Comparison of ENCODE assay signal across 1 cellular context in the genomic region with DNA sequence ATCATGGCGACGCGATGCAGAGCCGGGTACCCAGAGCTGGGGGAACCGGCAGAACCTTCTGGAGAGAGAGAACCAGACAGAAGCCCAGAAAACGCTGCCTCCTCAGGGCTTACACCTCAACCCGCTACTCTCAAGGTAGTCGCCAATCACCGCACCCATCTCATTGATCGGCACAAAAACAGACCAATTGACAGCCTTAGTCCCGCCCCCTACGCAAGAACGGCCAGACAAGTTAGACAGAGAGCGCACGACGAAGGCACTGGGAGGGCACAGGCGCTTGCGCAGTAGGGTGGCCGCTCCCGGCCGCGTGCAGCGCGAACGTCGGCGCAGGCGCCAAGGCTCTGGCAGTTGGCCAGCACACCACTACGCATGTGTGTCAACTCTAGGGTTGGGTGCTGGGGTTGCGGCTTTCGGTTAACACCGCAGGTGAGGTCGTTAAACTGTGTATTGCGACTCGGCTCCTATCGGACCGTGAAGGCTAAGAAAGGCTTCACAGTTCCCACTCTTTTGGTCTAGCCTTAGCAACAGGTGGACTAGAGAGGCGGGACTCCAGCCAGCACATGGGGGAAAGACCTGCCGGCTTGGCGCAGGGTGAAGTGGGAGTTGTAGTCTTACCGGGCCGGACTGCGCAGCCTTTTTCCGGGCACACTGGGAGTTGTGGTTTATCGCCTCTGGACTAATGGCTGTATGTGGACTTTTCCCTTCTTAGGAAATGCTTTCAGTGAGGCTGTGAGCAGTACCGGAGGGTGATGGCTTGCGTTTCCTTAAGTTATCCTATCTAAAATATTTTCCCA.
TF ChIP-seq lines count a peak whose summit lies in the region.

A gene (minus strand): TSS at position 113 of the 794 bp plus-strand sequence. CDS start 108 bp downstream, at position 5.
A gene (plus strand): TSS at position 347 of the 794 bp plus-strand sequence. CDS start 1,232 bp downstream, outside the sequence.

TF ChIP-seq in HepG2, 621 proteins besides CTCF, POLR2A, EP300 and RAD21 (continued from another document and continues in another):
- TF ChIP-seq, protein P1, sequence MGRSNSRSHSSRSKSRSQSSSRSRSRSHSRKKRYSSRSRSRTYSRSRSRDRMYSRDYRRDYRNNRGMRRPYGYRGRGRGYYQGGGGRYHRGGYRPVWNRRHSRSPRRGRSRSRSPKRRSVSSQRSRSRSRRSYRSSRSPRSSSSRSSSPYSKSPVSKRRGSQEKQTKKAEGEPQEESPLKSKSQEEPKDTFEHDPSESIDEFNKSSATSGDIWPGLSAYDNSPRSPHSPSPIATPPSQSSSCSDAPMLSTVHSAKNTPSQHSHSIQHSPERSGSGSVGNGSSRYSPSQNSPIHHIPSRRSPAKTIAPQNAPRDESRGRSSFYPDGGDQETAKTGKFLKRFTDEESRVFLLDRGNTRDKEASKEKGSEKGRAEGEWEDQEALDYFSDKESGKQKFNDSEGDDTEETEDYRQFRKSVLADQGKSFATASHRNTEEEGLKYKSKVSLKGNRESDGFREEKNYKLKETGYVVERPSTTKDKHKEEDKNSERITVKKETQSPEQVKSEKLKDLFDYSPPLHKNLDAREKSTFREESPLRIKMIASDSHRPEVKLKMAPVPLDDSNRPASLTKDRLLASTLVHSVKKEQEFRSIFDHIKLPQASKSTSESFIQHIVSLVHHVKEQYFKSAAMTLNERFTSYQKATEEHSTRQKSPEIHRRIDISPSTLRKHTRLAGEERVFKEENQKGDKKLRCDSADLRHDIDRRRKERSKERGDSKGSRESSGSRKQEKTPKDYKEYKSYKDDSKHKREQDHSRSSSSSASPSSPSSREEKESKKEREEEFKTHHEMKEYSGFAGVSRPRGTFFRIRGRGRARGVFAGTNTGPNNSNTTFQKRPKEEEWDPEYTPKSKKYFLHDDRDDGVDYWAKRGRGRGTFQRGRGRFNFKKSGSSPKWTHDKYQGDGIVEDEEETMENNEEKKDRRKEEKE (IDR thresholded peaks at IDR 0.05): no peak
- no peak; the same call in 1 of the 2 replicates for TF ChIP-seq POGZ (CRISPR knock-in tag; IDR thresholded peaks at IDR 0.05)
- peak; percentile 53 for TF ChIP-seq GABPA (IDR thresholded peaks at IDR 0.05; ENCODE audit: low read depth, low read length)
- TF ChIP-seq GABPA (CRISPR knock-in tag; IDR thresholded peaks at IDR 0.05; ENCODE audit: low read depth): peak; percentile 85
- TF ChIP-seq TMF1 (CRISPR knock-in tag; IDR thresholded peaks at IDR 0.05; ENCODE audit: low read depth): no peak
- TF ChIP-seq, protein P2, sequence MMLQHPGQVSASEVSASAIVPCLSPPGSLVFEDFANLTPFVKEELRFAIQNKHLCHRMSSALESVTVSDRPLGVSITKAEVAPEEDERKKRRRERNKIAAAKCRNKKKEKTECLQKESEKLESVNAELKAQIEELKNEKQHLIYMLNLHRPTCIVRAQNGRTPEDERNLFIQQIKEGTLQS (CRISPR knock-in tag; IDR thresholded peaks at IDR 0.05): no peak; the same call in 1 of the 2 replicates
- no peak for TF ChIP-seq JUND (CRISPR knock-in tag; IDR thresholded peaks at IDR 0.05)
- no peak for TF ChIP-seq ZNF460 (CRISPR knock-in tag; IDR thresholded peaks at IDR 0.05; ENCODE audit: borderline replicate concordance)
- no peak for TF ChIP-seq HMG20B (CRISPR knock-in tag; conservative IDR thresholded peaks at IDR 0.05)
- TF ChIP-seq ZNF431 (CRISPR knock-in tag; IDR thresholded peaks at IDR 0.05; ENCODE audit: borderline replicate concordance, low read depth): no peak
- TF ChIP-seq, protein P3, sequence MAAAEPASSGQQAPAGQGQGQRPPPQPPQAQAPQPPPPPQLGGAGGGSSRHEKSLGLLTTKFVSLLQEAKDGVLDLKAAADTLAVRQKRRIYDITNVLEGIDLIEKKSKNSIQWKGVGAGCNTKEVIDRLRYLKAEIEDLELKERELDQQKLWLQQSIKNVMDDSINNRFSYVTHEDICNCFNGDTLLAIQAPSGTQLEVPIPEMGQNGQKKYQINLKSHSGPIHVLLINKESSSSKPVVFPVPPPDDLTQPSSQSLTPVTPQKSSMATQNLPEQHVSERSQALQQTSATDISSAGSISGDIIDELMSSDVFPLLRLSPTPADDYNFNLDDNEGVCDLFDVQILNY (CRISPR knock-in tag; conservative IDR thresholded peaks at IDR 0.05): no peak
- peak; percentile 20 for TF ChIP-seq CEBPG (CRISPR knock-in tag; IDR thresholded peaks at IDR 0.05)
- TF ChIP-seq CHD2 (IDR thresholded peaks at IDR 0.05; ENCODE audit: low read depth, low read length): no peak; the same call in 1 of the 2 replicates
- TF ChIP-seq ZNF883 (CRISPR knock-in tag; IDR thresholded peaks at IDR 0.05; ENCODE audit: not compliant biosample characterization): peak; percentile 50
- TF ChIP-seq ZNF207 (IDR thresholded peaks at IDR 0.05; ENCODE audit: borderline replicate concordance): no peak
- TF ChIP-seq, protein P4, sequence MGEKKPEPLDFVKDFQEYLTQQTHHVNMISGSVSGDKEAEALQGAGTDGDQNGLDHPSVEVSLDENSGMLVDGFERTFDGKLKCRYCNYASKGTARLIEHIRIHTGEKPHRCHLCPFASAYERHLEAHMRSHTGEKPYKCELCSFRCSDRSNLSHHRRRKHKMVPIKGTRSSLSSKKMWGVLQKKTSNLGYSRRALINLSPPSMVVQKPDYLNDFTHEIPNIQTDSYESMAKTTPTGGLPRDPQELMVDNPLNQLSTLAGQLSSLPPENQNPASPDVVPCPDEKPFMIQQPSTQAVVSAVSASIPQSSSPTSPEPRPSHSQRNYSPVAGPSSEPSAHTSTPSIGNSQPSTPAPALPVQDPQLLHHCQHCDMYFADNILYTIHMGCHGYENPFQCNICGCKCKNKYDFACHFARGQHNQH (CRISPR knock-in tag; IDR thresholded peaks at IDR 0.05): no peak
- no peak for TF ChIP-seq FOXP1 (IDR thresholded peaks at IDR 0.05)
- no peak for TF ChIP-seq FOXP1 (CRISPR knock-in tag; IDR thresholded peaks at IDR 0.05)
- TF ChIP-seq ZNF589 (CRISPR knock-in tag; conservative IDR thresholded peaks at IDR 0.05): no peak
- TF ChIP-seq HNRNPH1 (optimal IDR thresholded peaks at IDR 0.05; ENCODE audit: low read depth, low read length): no peak
- no peak for TF ChIP-seq AKAP8 (CRISPR knock-in tag; IDR thresholded peaks at IDR 0.05)
- no peak for TF ChIP-seq SIN3B (IDR thresholded peaks at IDR 0.05; ENCODE audit: low read length)
- TF ChIP-seq, protein P5, sequence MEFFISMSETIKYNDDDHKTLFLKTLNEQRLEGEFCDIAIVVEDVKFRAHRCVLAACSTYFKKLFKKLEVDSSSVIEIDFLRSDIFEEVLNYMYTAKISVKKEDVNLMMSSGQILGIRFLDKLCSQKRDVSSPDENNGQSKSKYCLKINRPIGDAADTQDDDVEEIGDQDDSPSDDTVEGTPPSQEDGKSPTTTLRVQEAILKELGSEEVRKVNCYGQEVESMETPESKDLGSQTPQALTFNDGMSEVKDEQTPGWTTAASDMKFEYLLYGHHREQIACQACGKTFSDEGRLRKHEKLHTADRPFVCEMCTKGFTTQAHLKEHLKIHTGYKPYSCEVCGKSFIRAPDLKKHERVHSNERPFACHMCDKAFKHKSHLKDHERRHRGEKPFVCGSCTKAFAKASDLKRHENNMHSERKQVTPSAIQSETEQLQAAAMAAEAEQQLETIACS (CRISPR knock-in tag; IDR thresholded peaks at IDR 0.05): no peak
- no peak; the same call in 1 of the 2 replicates for TF ChIP-seq MEF2D (CRISPR knock-in tag; IDR thresholded peaks at IDR 0.05)
- TF ChIP-seq SP5 (CRISPR knock-in tag; IDR thresholded peaks at IDR 0.05; ENCODE audit: borderline replicate concordance, low read depth): no peak
- TF ChIP-seq ZNF282 (IDR thresholded peaks at IDR 0.05; ENCODE audit: partially characterized antibody): no peak
- TF ChIP-seq, protein P6, sequence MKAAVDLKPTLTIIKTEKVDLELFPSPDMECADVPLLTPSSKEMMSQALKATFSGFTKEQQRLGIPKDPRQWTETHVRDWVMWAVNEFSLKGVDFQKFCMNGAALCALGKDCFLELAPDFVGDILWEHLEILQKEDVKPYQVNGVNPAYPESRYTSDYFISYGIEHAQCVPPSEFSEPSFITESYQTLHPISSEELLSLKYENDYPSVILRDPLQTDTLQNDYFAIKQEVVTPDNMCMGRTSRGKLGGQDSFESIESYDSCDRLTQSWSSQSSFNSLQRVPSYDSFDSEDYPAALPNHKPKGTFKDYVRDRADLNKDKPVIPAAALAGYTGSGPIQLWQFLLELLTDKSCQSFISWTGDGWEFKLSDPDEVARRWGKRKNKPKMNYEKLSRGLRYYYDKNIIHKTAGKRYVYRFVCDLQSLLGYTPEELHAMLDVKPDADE (CRISPR knock-in tag; IDR thresholded peaks at IDR 0.05): no peak
- TF ChIP-seq, protein P7, sequence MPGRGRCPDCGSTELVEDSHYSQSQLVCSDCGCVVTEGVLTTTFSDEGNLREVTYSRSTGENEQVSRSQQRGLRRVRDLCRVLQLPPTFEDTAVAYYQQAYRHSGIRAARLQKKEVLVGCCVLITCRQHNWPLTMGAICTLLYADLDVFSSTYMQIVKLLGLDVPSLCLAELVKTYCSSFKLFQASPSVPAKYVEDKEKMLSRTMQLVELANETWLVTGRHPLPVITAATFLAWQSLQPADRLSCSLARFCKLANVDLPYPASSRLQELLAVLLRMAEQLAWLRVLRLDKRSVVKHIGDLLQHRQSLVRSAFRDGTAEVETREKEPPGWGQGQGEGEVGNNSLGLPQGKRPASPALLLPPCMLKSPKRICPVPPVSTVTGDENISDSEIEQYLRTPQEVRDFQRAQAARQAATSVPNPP (CRISPR knock-in tag; IDR thresholded peaks at IDR 0.05): no peak
- TF ChIP-seq ZKSCAN8 (CRISPR knock-in tag; IDR thresholded peaks at IDR 0.05; ENCODE audit: borderline replicate concordance): no peak; the same call in 1 of the 2 replicates
- TF ChIP-seq, protein P8, sequence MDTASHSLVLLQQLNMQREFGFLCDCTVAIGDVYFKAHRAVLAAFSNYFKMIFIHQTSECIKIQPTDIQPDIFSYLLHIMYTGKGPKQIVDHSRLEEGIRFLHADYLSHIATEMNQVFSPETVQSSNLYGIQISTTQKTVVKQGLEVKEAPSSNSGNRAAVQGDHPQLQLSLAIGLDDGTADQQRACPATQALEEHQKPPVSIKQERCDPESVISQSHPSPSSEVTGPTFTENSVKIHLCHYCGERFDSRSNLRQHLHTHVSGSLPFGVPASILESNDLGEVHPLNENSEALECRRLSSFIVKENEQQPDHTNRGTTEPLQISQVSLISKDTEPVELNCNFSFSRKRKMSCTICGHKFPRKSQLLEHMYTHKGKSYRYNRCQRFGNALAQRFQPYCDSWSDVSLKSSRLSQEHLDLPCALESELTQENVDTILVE (CRISPR knock-in tag; IDR thresholded peaks at IDR 0.05): peak; percentile 27; the same call in 1 of the 2 replicates
- peak; percentile 81 for TF ChIP-seq IRF2 (CRISPR knock-in tag; IDR thresholded peaks at IDR 0.05)
- no peak for TF ChIP-seq CCAR2 (optimal IDR thresholded peaks at IDR 0.05; ENCODE audit: low read depth, low read length)
- TF ChIP-seq ZNF33A (CRISPR knock-in tag; IDR thresholded peaks at IDR 0.05; ENCODE audit: borderline replicate concordance): no peak
- TF ChIP-seq NCOR1 (IDR thresholded peaks at IDR 0.05; ENCODE audit: borderline replicate concordance, low read length): no peak
- TF ChIP-seq ONECUT2 (CRISPR knock-in tag; IDR thresholded peaks at IDR 0.05): no peak
- TF ChIP-seq KMT2B (CRISPR knock-in tag; IDR thresholded peaks at IDR 0.05): peak; percentile 81
- TF ChIP-seq TRIM24 (CRISPR knock-in tag; IDR thresholded peaks at IDR 0.05): no peak
- TF ChIP-seq BORCS8-MEF2B (CRISPR knock-in tag; IDR thresholded peaks at IDR 0.05): peak; percentile 70; the same call in 1 of the 2 replicates
- TF ChIP-seq, protein P9, sequence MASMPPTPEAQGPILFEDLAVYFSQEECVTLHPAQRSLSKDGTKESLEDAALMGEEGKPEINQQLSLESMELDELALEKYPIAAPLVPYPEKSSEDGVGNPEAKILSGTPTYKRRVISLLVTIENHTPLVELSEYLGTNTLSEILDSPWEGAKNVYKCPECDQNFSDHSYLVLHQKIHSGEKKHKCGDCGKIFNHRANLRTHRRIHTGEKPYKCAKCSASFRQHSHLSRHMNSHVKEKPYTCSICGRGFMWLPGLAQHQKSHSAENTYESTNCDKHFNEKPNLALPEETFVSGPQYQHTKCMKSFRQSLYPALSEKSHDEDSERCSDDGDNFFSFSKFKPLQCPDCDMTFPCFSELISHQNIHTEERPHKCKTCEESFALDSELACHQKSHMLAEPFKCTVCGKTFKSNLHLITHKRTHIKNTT (CRISPR knock-in tag; IDR thresholded peaks at IDR 0.05): no peak
- TF ChIP-seq ZFP62 (CRISPR knock-in tag; IDR thresholded peaks at IDR 0.05): no peak
- TF ChIP-seq ZSCAN30 (CRISPR knock-in tag; IDR thresholded peaks at IDR 0.05): no peak
- TF ChIP-seq SKI (IDR thresholded peaks at IDR 0.05; ENCODE audit: partially characterized antibody): peak; percentile 16
- TF ChIP-seq, protein P10, sequence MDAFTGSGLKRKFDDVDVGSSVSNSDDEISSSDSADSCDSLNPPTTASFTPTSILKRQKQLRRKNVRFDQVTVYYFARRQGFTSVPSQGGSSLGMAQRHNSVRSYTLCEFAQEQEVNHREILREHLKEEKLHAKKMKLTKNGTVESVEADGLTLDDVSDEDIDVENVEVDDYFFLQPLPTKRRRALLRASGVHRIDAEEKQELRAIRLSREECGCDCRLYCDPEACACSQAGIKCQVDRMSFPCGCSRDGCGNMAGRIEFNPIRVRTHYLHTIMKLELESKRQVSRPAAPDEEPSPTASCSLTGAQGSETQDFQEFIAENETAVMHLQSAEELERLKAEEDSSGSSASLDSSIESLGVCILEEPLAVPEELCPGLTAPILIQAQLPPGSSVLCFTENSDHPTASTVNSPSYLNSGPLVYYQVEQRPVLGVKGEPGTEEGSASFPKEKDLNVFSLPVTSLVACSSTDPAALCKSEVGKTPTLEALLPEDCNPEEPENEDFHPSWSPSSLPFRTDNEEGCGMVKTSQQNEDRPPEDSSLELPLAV (CRISPR knock-in tag; conservative IDR thresholded peaks at IDR 0.05; ENCODE audit: low read depth): no peak
- TF ChIP-seq CCDC6 (CRISPR knock-in tag; IDR thresholded peaks at IDR 0.05): no peak
- no peak for TF ChIP-seq ASH2L (IDR thresholded peaks at IDR 0.05; ENCODE audit: insufficient read length, low read depth, low read length)
- TF ChIP-seq ZSCAN12 (CRISPR knock-in tag; IDR thresholded peaks at IDR 0.05): no peak
- no peak for TF ChIP-seq TOPORS (CRISPR knock-in tag; IDR thresholded peaks at IDR 0.05)
- no peak for TF ChIP-seq SETDB1 (CRISPR knock-in tag; IDR thresholded peaks at IDR 0.05; ENCODE audit: borderline replicate concordance)
- TF ChIP-seq DR1 (CRISPR knock-in tag; IDR thresholded peaks at IDR 0.05): peak; percentile 76; the same call in 1 of the 2 replicates
